8 cellular contexts compared by ENCODE assay signal in the genomic region with DNA sequence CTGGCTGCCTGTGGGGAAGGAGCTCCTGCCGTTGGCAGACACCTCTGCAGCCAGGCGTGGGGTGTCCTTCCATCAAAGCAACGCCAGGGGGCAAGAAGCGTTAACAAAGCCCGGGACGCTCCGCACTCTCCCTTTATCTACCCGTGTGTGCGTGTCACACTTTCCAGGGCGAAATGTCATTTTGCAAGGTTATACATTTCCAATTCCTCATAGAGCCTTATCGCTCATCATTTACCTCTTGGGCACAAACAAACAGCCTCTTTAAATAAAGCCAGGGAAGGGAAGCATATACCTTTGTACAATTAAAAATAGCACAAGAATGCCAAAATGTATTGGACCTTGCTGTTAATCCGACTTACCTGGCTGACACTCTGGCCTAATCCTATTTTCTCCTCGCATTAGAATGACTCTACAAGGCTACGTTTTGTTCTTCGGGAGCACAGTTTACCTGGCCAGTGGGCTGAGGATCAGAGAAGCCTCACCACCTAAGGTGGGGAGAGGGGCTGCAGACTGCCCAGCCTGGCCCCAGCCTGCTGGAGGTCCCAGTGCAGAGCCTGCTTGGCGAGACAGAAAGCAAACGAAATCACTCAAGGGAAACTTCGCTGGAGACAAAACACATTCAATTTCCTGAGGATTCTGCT.
DNase-seq lines count a peak whose midpoint lies in the region; ATAC-seq and TF ChIP-seq lines count a peak whose summit lies in the region.

No MANE protein-coding gene starts in this region.

- no peaks in the 10 kb centered on the region for H3K9me3 Mint-ChIP-seq in memory B cell

- ATAC-seq in HG03432 (IDR thresholded peaks at IDR 0.05; ENCODE audit: unreplicated experiment) (peak; percentile 79), memory B cell (ENCODE audit: low read depth) (peak; percentile 89)

- H3K4me1 Mint-ChIP-seq in memory B cell, result peaks cover 19% of the 10 kb centered on the region

- peak; percentile 91 for DNase-seq in GM19238 (ENCODE audit: insufficient read length, low spot score)
- peak; percentile 20 for DNase-seq in NCI-H524 treated with DMSO at 0.1 percent for 48 hours (lab: John Stamatoyannopoulos, UW)
- peak; percentile 58 to 62 for DNase-seq in activated CD4-positive, alpha-beta T cell treated with anti-CD3 and anti-CD28 coated beads, Interleukin-2, amount 50 U/mL, for 4 hours
- peak; percentile 83 for DNase-seq in ecto neural progenitor cell (ENCODE audit: low spot score)
- peak; percentile 66 to 68 for DNase-seq in memory B cell (ENCODE audit: low spot score in 2 of 2)
- DNase-seq in stimulated activated CD8-positive, alpha-beta memory T cell treated with anti-CD3 and anti-CD28 coated beads, Interleukin-15, amount 100 ng/mL, for 48 hours (ENCODE audit: low read depth in 2 of 2), result peak; percentile 58 to 63

- H3K27ac ChIP-seq in C4-2B, result no peak overlapping the region

- TF ChIP-seq CTCF in C4-2B (conservative IDR thresholded peaks at IDR 0.05), result peak; percentile 96

- H3K27ac Mint-ChIP-seq in memory B cell, result no peak overlapping the region

- H3K36me3 Mint-ChIP-seq in memory B cell, result no peaks in the 10 kb centered on the region

- peaks cover 35% of the 10 kb centered on the region for H3K27me3 Mint-ChIP-seq in memory B cell

- H3K4me3 Mint-ChIP-seq in memory B cell, result no peak overlapping the region

Comparison
In these comparisons a context has a peak if more than half of its experiments do, and no peak if none do; other contexts are left out.
1. DNase-seq: peak in every context shown above with its lines; median percentile 91 in GM19238; 83 in ecto neural progenitor cell; 67 in memory B cell; 60 in stimulated activated CD8-positive, alpha-beta memory T cell treated with anti-CD3 and anti-CD28 coated beads, Interleukin-15, amount 100 ng/mL, for 48 hours; 60 in activated CD4-positive, alpha-beta T cell treated with anti-CD3 and anti-CD28 coated beads, Interleukin-2, amount 50 U/mL, for 4 hours; 20 in NCI-H524 treated with DMSO at 0.1 percent for 48 hours.